8 cellular contexts compared by ENCODE assay signal in the genomic region with DNA sequence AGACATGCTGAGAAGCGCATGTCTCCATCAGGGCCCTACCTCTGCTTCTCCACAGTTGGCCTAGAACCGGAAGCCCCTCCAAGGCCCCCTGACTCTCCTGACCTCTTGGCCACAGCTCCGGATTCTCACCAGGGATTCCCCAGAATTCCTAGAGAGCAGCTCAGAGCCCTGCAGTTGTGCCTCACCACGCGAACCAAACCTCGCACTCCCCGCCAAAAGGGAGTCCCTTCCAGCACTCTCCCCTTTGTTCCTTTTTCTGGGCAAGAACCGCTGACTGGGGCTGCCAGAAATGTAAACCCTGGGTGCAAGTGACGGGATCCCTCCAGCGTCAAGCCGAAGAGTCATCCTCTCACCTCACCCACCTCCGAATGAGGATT. TPM values are rescaled to one million over a fixed set of nuclear protein-coding genes. Genes with fewer than 3 reads are reported as not detected.
DNase-seq lines count a peak whose midpoint lies in the region; ATAC-seq, FAIRE-seq and TF ChIP-seq lines count a peak whose summit lies in the region.

No MANE protein-coding gene starts in this region.

- H3K9me3 ChIP-seq in GM12878 (replicated peaks; ENCODE audit: control insufficient read depth, insufficient read depth, low read length), result no peaks in the 10 kb centered on the region
- no peaks in the 10 kb centered on the region for H3K9me3 ChIP-seq in WERI-Rb-1 (ENCODE audit: severe bottlenecking)

- H3K27me3 ChIP-seq in GM12878 (replicated peaks in 1 of 2; ENCODE audit: control insufficient read depth in 2 of 2, insufficient read depth in 2 of 2, low read length in 1 of 2) (peaks cover 0 to 9% of the 10 kb centered on the region in 2 experiments), WERI-Rb-1 (ENCODE audit: insufficient read depth, low read depth, severe bottlenecking) (peaks cover 5% of the 10 kb centered on the region)

- H3K27ac ChIP-seq in GM12878 (ENCODE audit: control insufficient read depth, insufficient read depth), result no peak overlapping the region
- no peak overlapping the region for H3K27ac ChIP-seq in WERI-Rb-1

- TF ChIP-seq CTCF in GM12878 (IDR thresholded peaks at IDR 0.05 in 2 of 3, conservative IDR thresholded peaks at IDR 0.05 in 1 of 3; ENCODE audit: control insufficient read depth in 2 of 3, extremely low read depth in 1 of 3, insufficient read depth in 1 of 3, low read depth in 3 of 3, low read length in 3 of 3) (no peak), type B pancreatic cell (conservative IDR thresholded peaks at IDR 0.05) (no peak), WERI-Rb-1 (IDR thresholded peaks at IDR 0.05; ENCODE audit: low read depth, low read length) (no peak)

- no peak overlapping the region for H3K4me3 ChIP-seq in GM12878
- H3K4me3 ChIP-seq in WERI-Rb-1 (ENCODE audit: low read depth, low read length), result no peak overlapping the region

- TF ChIP-seq EP300 in GM12878 (IDR thresholded peaks at IDR 0.05; ENCODE audit: borderline replicate concordance in 1 of 2, control insufficient read depth in 1 of 2, low read depth in 2 of 2, low read length in 2 of 2), result no peak

- no peaks in the 10 kb centered on the region for H4K20me1 ChIP-seq in GM12878 (ENCODE audit: control insufficient read depth, insufficient read depth)

- peak overlapping the region; percentile 57 for H3K27ac Mint-ChIP-seq in activated T-cell treated with anti-CD3 and anti-CD28 coated beads, Interleukin-2, amount 50 U/mL, for 72 hours
- peak overlapping the region; percentile 64 for H3K27ac Mint-ChIP-seq in type B pancreatic cell

- no peaks in the 10 kb centered on the region for H3K9me3 Mint-ChIP-seq in activated T-cell treated with anti-CD3 and anti-CD28 coated beads, Interleukin-2, amount 50 U/mL, for 72 hours
- H3K9me3 Mint-ChIP-seq in type B pancreatic cell, result no peaks in the 10 kb centered on the region

- H3K4me3 Mint-ChIP-seq in activated T-cell treated with anti-CD3 and anti-CD28 coated beads, Interleukin-2, amount 50 U/mL, for 72 hours, result peak overlapping the region; percentile 69 to 79
- H3K4me3 Mint-ChIP-seq in type B pancreatic cell, result peak overlapping the region; percentile 88

- POLR2A ChIA-PET in GM12878 (lab: Charles Lee), result no interaction called here

- ATAC-seq in activated T-cell treated with anti-CD3 and anti-CD28 coated beads, Interleukin-2, amount 50 U/mL, for 72 hours (replicated peaks in 1 of 2), result no peak
- no peak for ATAC-seq in GM12878

- RAD21 ChIA-PET in GM12878 (lab: Charles Lee; ENCODE audit: unreplicated experiment), result no interaction called here

- peaks cover 23% of the 10 kb centered on the region for H3K27me3 Mint-ChIP-seq in activated T-cell treated with anti-CD3 and anti-CD28 coated beads, Interleukin-2, amount 50 U/mL, for 72 hours (ENCODE audit: low read depth)
- H3K27me3 Mint-ChIP-seq in type B pancreatic cell, result peaks cover 49% of the 10 kb centered on the region

- H3K79me2 ChIP-seq in GM12878 (ENCODE audit: control insufficient read depth, insufficient read depth, low read length), result no peaks in the 10 kb centered on the region

- no peaks in the 10 kb centered on the region for H3K36me3 ChIP-seq in GM12878 (ENCODE audit: control insufficient read depth in 2 of 2, insufficient read depth in 2 of 2, low read length in 1 of 2)
- H3K36me3 ChIP-seq in WERI-Rb-1, result no peaks in the 10 kb centered on the region

- H2AFZ ChIP-seq in GM12878 (ENCODE audit: control insufficient read depth, low read depth, low read length), result no peak overlapping the region

- no peak for FAIRE-seq in GM12878 (lab: Jason Lieb, UNC)

- DNase-seq in activated T-cell treated with anti-CD3 and anti-CD28 coated beads, Interleukin-2, amount 50 U/mL, for 72 hours, result no peak
- no peak for DNase-seq in activated T-cell treated with anti-CD3 and anti-CD28 coated beads, Interleukin-2, amount 50 U/mL, for 48 hours
- DNase-seq in GM12878 (ENCODE audit: low read depth, low spot score), result no peak
- peak; percentile 56 for DNase-seq in medulla oblongata (ENCODE audit: extremely low spot score)
- DNase-seq in type B pancreatic cell (ENCODE audit: extremely low spot score, unreplicated experiment), result no peak
- no peak for DNase-seq in WERI-Rb-1
- no peak for DNase-seq in activated effector memory CD4-positive, alpha-beta T cell treated with Interleukin-2 at 50 U/mL for 16 hours
- DNase-seq in NCI-H1048 (lab: John Stamatoyannopoulos, UW), result no peak

- SMC1A ChIA-PET in GM12878 (lab: Charles Lee; ENCODE audit: uncharacterized antibody, unreplicated experiment), result no interaction called here

- H3K9ac ChIP-seq in GM12878 (ENCODE audit: control insufficient read depth, insufficient read depth, low read length), result no peak overlapping the region; the same call in 1 of the 2 replicates

- H3K4me2 ChIP-seq in GM12878 (ENCODE audit: control insufficient read depth, insufficient read depth), result peak overlapping the region; percentile 55; the same call in 1 of the 2 replicates

- peaks cover 6% of the 10 kb centered on the region for H3K4me1 Mint-ChIP-seq in activated T-cell treated with anti-CD3 and anti-CD28 coated beads, Interleukin-2, amount 50 U/mL, for 72 hours (ENCODE audit: low read depth)
- peaks cover 40% of the 10 kb centered on the region for H3K4me1 Mint-ChIP-seq in type B pancreatic cell (ENCODE audit: unreplicated experiment)

- TF ChIP-seq POLR2A in GM12878 (IDR thresholded peaks at IDR 0.05; ENCODE audit: low read depth, low read length), result no peak

- intact Hi-C loops in GM12878 (cut with micrococcal nuclease; ENCODE audit: unreplicated experiment), result loop anchor here (2.0 kb wide), 1 partner anchor 21 kb away; no protein-coding TSS in a partner anchor

- WGBS in GM12878 (ENCODE audit: insufficient coverage, insufficient replicate concordance, low lambda C conversion rate, missing lambda C conversion rate), result 56% methylated on average over 12 of the region's 12 CpGs

- H3K4me1 ChIP-seq in GM12878 (ENCODE audit: control insufficient read depth, insufficient read depth, low read length), result no peaks in the 10 kb centered on the region

- no TSS peak for BruUV-seq in GM12878 (replicated peaks; lab: Mats Ljungman, UMichigan)

- in situ Hi-C loops in GM12878 (cut with MboI), result no loop called here

- no peaks in the 10 kb centered on the region for H3K36me3 Mint-ChIP-seq in activated T-cell treated with anti-CD3 and anti-CD28 coated beads, Interleukin-2, amount 50 U/mL, for 72 hours (ENCODE audit: insufficient read depth in 2 of 2)
- no peaks in the 10 kb centered on the region for H3K36me3 Mint-ChIP-seq in type B pancreatic cell

- CTCF ChIA-PET in GM12878 (lab: Yijun Ruan, JAX), result no interaction called here

- no peak for TF ChIP-seq RAD21 in GM12878 (IDR thresholded peaks at IDR 0.05; ENCODE audit: insufficient read depth, low read depth, low read length)

TF ChIP-seq in GM12878, 131 proteins besides CTCF, POLR2A, EP300 and RAD21 (continues in another document):
- TF ChIP-seq NFXL1 (IDR thresholded peaks at IDR 0.05; ENCODE audit: borderline replicate concordance) (no peak), ETV6 (conservative IDR thresholded peaks at IDR 0.05 in 1 of 2, IDR thresholded peaks at IDR 0.05 in 1 of 2; ENCODE audit: borderline replicate concordance in 1 of 2, low read depth in 1 of 2) (no peak), NFYA (IDR thresholded peaks at IDR 0.05; ENCODE audit: borderline replicate concordance, low read depth, low read length) (no peak), IKZF1 (conservative IDR thresholded peaks at IDR 0.05) (no peak), KLF5 (IDR thresholded peaks at IDR 0.05; ENCODE audit: partially characterized antibody) (no peak)

RNA-seq across cellular contexts. Expression of a gene that starts 36.7 kb away (rescaled TPM):
- 1 to 10 TPM in 1 of 2 donors, under 1 TPM in 1; 0.39 to 2.6 TPM for total RNA-seq in activated T-cell treated with anti-CD3 and anti-CD28 coated beads, Interleukin-2, amount 50 U/mL, for 72 hours
- 1.3 and 2.4 TPM in 2 replicates for total RNA-seq in GM12878 (2013; cell fraction: nucleolus; rRNA removed)
- total RNA-seq in GM12878 (2014; rRNA removed), result 2.7 and 3.6 TPM in 2 replicates
- 4.3 and 5.3 TPM in 2 replicates for total RNA-seq in GM12878 (2014; rRNA removed; fragmentation: Illumina TruSeq; extraction: Trizol)
- total RNA-seq in GM12878 (2021), result 4.1 and 4.3 TPM in 2 replicates
- polyA plus RNA-seq in GM12878 (2011; ENCODE audit: low read depth), result 1.4 TPM
- 0.69 and 0.89 TPM in 2 replicates for polyA plus RNA-seq in GM12878 (2011; rRNA removed)
- 0.66 and 0.92 TPM in 2 replicates for polyA plus RNA-seq in GM12878 (2011; cell fraction: cytosol; rRNA removed)
- polyA plus RNA-seq in GM12878 (2011; cell fraction: nucleus; rRNA removed), result 0.85 and 2.6 TPM in 2 replicates
- 1.4 and 2.1 TPM in 2 replicates for polyA plus RNA-seq in GM12878 (2012)
- 3.4 and 5.5 TPM in 2 replicates for polyA plus RNA-seq in GM12878 (2014; fragmentation: Illumina TruSeq; extraction: Trizol)
- under 1 TPM; 0.26 to 0.31 TPM for polyA plus RNA-seq in GM12878 (2014; fragmentation: Nextera tagmentation; extraction: Ambion mirVana)
- 3.0 and 3.4 TPM in 2 replicates for polyA plus RNA-seq in GM12878 (2014; rRNA removed)
- polyA plus RNA-seq in GM12878 (2016; fragmentation: Nextera tagmentation; extraction: Ambion mirVana), result 1 to 10 TPM; 2.1 to 2.7 TPM
- 2.8 and 4.9 TPM in 2 replicates for polyA minus RNA-seq in GM12878 (2011; rRNA and poly(A)+ RNA removed)
- polyA minus RNA-seq in GM12878 (2011; cell fraction: cytosol; rRNA and poly(A)+ RNA removed), result 0.94 and 1.1 TPM in 2 replicates
- 2.1 and 10.0 TPM in 2 replicates for polyA minus RNA-seq in GM12878 (2011; cell fraction: nucleus; rRNA and poly(A)+ RNA removed)
- total RNA-seq in type B pancreatic cell (ENCODE audit: low replicate concordance), result 8.3 and 29.2 TPM in 2 replicates
